In genomic region chr3:32406481-32407408, GRCh38 we compare ENCODE assay signal across 10 cellular contexts. TPM values are rescaled to one million over a fixed set of nuclear protein-coding genes. Genes with fewer than 3 reads are reported as not detected.
A peak's percentile ranks its signal among the peaks of the same experiment; 100 is the strongest.
DNase-seq lines count a peak whose midpoint lies in the region; ATAC-seq and TF ChIP-seq lines count a peak whose summit lies in the region.
"Had no signal": no experiment of that assay in that cellular context is flagged by ENCODE, and none has a peak within 500 bp of the region (broad histone marks: within the 10 kb centered on the region; RNA-seq: fewer than 3 reads in every experiment).

No MANE protein-coding gene starts in this region.

- peak overlapping the region; percentile 99 for H3K27ac ChIP-seq in VCaP
- no peak overlapping the region for H3K27ac ChIP-seq in mesendoderm (ENCODE audit: low read depth, low read length)
- H3K27ac ChIP-seq: cardiac muscle cell had no signal

- H2BK120ac ChIP-seq in mesendoderm (ENCODE audit: low read depth, low read length) = no peak overlapping the region

- peaks cover 5% of the 10 kb centered on the region for H3K4me1 ChIP-seq in mesendoderm (ENCODE audit: control insufficient read depth, low read depth, low read length)

- no peak overlapping the region for H3K4ac ChIP-seq in mesendoderm (ENCODE audit: low read depth, low read length)

- H4K5ac ChIP-seq in mesendoderm (ENCODE audit: low read length) = no peak overlapping the region

- no peak overlapping the region for H2AK5ac ChIP-seq in mesendoderm (ENCODE audit: low read length)

- no CpG with 5 or more reads among the region's 7 CpGs for WGBS in mesendoderm (ENCODE audit: extremely low coverage, insufficient coverage, low lambda C conversion rate)

- peak overlapping the region; percentile 40 for H3K56ac ChIP-seq in mesendoderm (ENCODE audit: low read length)

- no peak overlapping the region for H3K23ac ChIP-seq in mesendoderm (ENCODE audit: low read length)

- H2BK15ac ChIP-seq in mesendoderm (replicated peaks; ENCODE audit: low read depth) = no peak overlapping the region

- TF ChIP-seq CTCF in VCaP (conservative IDR thresholded peaks at IDR 0.05) = no peak

- H3K79me1 ChIP-seq in mesendoderm (ENCODE audit: low read length) = peaks cover 14% of the 10 kb centered on the region

- no peaks in the 10 kb centered on the region for H3K36me3 ChIP-seq in mesendoderm (ENCODE audit: control insufficient read depth, insufficient read depth, low read length)
- H3K36me3 ChIP-seq: cardiac muscle cell had no signal

- no peak overlapping the region for H3K9ac ChIP-seq in mesendoderm (ENCODE audit: low read length)

- H3K27me3 ChIP-seq in mesendoderm (ENCODE audit: insufficient read depth, low read length, poor library complexity) = no peaks in the 10 kb centered on the region
- H3K27me3 ChIP-seq: cardiac muscle cell had no signal

- no peak overlapping the region for H4K8ac ChIP-seq in mesendoderm (ENCODE audit: low read depth, low read length)

- peak; percentile 9 for DNase-seq in COR-L47 (lab: John Stamatoyannopoulos, UW)
- DNase-seq in MV-4-11 (lab: John Stamatoyannopoulos, UW) = peak; percentile 91
- DNase-seq in mesendoderm = no peak
- no peak for DNase-seq in SW480 (ENCODE audit: low spot score)
- DNase-seq: left cardiac atrium had no signal

- H3K18ac ChIP-seq in mesendoderm (ENCODE audit: low read length) = peak overlapping the region; percentile 30

- peaks cover 22% of the 10 kb centered on the region for H3K79me2 ChIP-seq in mesendoderm (ENCODE audit: control insufficient read depth, insufficient read depth, low read length)

- no peak overlapping the region for H3K4me3 ChIP-seq in mesendoderm (ENCODE audit: low read length)
- H3K4me3 ChIP-seq: cardiac muscle cell had no signal

- H3K4me2 ChIP-seq in mesendoderm (ENCODE audit: low read length) = no peak overlapping the region

- no peak for ATAC-seq in GM18870 (IDR thresholded peaks at IDR 0.05; ENCODE audit: unreplicated experiment)
- ATAC-seq in GM21619 (IDR thresholded peaks at IDR 0.05; ENCODE audit: unreplicated experiment) = no peak
- ATAC-seq in GM18867 (IDR thresholded peaks at IDR 0.05; ENCODE audit: unreplicated experiment) = no peak

- H2BK5ac ChIP-seq in mesendoderm (ENCODE audit: low read length) = no peak overlapping the region

RNA-seq across cellular contexts. Expression of gene CMTM7, which starts 15.1 kb away (rescaled TPM):
- 62.8 TPM for polyA plus RNA-seq in mesendoderm (2013, experiment 1 of 2)
- 61.0 TPM for polyA plus RNA-seq in mesendoderm (2013, experiment 2 of 2)

Comparison
In these comparisons a context has a peak if more than half of its experiments do, and no peak if none do; other contexts are left out.
1. DNase-seq: peak in COR-L47 (single experiment) and MV-4-11 (single experiment); none in mesendoderm (single experiment) and SW480 (single experiment).